19 cellular contexts compared by ENCODE assay signal in genomic region chr3:100395674-100396073, GRCh38. TPM values are rescaled to one million over a fixed set of nuclear protein-coding genes. Genes with fewer than 3 reads are reported as not detected.
A peak's percentile ranks its signal among the peaks of the same experiment; 100 is the strongest.
DNase-seq lines count a peak whose midpoint lies in the region; ATAC-seq and TF ChIP-seq lines count a peak whose summit lies in the region.
"Had no signal": no experiment of that assay in that cellular context is flagged by ENCODE, and none has a peak within 500 bp of the region (broad histone marks: within the 10 kb centered on the region; RNA-seq: fewer than 3 reads in every experiment).

No MANE protein-coding gene starts in this region.

- peaks cover 2 to 9% of the 10 kb centered on the region in 2 donors for H3K36me3 Mint-ChIP-seq in activated T-cell treated with anti-CD3 and anti-CD28 coated beads, Interleukin-2, amount 50 U/mL, for 72 hours (ENCODE audit: insufficient read depth in 2 of 2)
- peaks cover 6% of the 10 kb centered on the region for H3K36me3 Mint-ChIP-seq in activated T-cell treated with anti-CD3 and anti-CD28 coated beads, Interleukin-2, amount 50 U/mL, for 4 hours (ENCODE audit: insufficient read depth)
- H3K36me3 Mint-ChIP-seq in effector memory CD8-positive, alpha-beta T cell (ENCODE audit: insufficient read depth), result peaks cover 10% of the 10 kb centered on the region
- H3K36me3 Mint-ChIP-seq in stimulated activated effector memory CD8-positive, alpha-beta T cell treated with anti-CD3 and anti-CD28 coated beads, Interleukin-12 subunit alpha, Interleukin-12 subunit beta, amount 100 ng/mL, for 72 hours, result peaks cover 34% of the 10 kb centered on the region
- peaks cover 7% of the 10 kb centered on the region for H3K36me3 Mint-ChIP-seq in neural progenitor cell

- H3F3A ChIP-seq in neural progenitor cell (ENCODE audit: low read depth), result peaks cover under 1% of the 10 kb centered on the region

- peak overlapping the region in 1 of 2 donors; percentile 35 for H3K4me3 Mint-ChIP-seq in activated T-cell treated with anti-CD3 and anti-CD28 coated beads, Interleukin-2, amount 50 U/mL, for 72 hours
- no peak overlapping the region for H3K4me3 Mint-ChIP-seq in activated T-cell treated with anti-CD3 and anti-CD28 coated beads, Interleukin-2, amount 50 U/mL, for 4 hours
- H3K4me3 Mint-ChIP-seq in effector memory CD8-positive, alpha-beta T cell, result no peak overlapping the region
- H3K4me3 Mint-ChIP-seq in stimulated activated effector memory CD8-positive, alpha-beta T cell treated with anti-CD3 and anti-CD28 coated beads, Interleukin-12 subunit alpha, Interleukin-12 subunit beta, amount 100 ng/mL, for 72 hours, result no peak overlapping the region
- no peak overlapping the region for H3K4me3 Mint-ChIP-seq in neural progenitor cell
- H3K4me3 Mint-ChIP-seq: CD8-positive, alpha-beta T cell had no signal

- peaks cover 69% of the 10 kb centered on the region for H3K4me1 Mint-ChIP-seq in activated T-cell treated with anti-CD3 and anti-CD28 coated beads, Interleukin-2, amount 50 U/mL, for 72 hours (ENCODE audit: low read depth)
- H3K4me1 Mint-ChIP-seq in activated T-cell treated with anti-CD3 and anti-CD28 coated beads, Interleukin-2, amount 50 U/mL, for 4 hours (ENCODE audit: low read depth), result peaks cover 55% of the 10 kb centered on the region
- H3K4me1 Mint-ChIP-seq in effector memory CD8-positive, alpha-beta T cell (ENCODE audit: low read depth in 2 of 2), result peaks cover 20 to 47% of the 10 kb centered on the region in 2 donors
- peaks cover 39% of the 10 kb centered on the region for H3K4me1 Mint-ChIP-seq in stimulated activated effector memory CD8-positive, alpha-beta T cell treated with anti-CD3 and anti-CD28 coated beads, Interleukin-12 subunit alpha, Interleukin-12 subunit beta, amount 100 ng/mL, for 72 hours
- peaks cover 18% of the 10 kb centered on the region for H3K4me1 Mint-ChIP-seq in neural progenitor cell

- peak overlapping the region; percentile 45 for H3K27ac Mint-ChIP-seq in activated T-cell treated with anti-CD3 and anti-CD28 coated beads, Interleukin-2, amount 50 U/mL, for 72 hours
- H3K27ac Mint-ChIP-seq in effector memory CD8-positive, alpha-beta T cell, result peak overlapping the region; percentile 8 to 29
- H3K27ac Mint-ChIP-seq in stimulated activated effector memory CD8-positive, alpha-beta T cell treated with anti-CD3 and anti-CD28 coated beads, Interleukin-12 subunit alpha, Interleukin-12 subunit beta, amount 100 ng/mL, for 72 hours, result peak overlapping the region; percentile 35
- no peak overlapping the region for H3K27ac Mint-ChIP-seq in neural progenitor cell
- H3K27ac Mint-ChIP-seq: CD8-positive, alpha-beta T cell had no signal

- intact Hi-C loops in OCI-LY7 (cut with micrococcal nuclease; ENCODE audit: unreplicated experiment), result no loop called here

- TF ChIP-seq CTCF in OCI-LY7 (conservative IDR thresholded peaks at IDR 0.05; ENCODE audit: low read length), result no peak
- no peak for TF ChIP-seq CTCF in neural progenitor cell (IDR thresholded peaks at IDR 0.05)
- TF ChIP-seq CTCF in brain microvascular endothelial cell (IDR thresholded peaks at IDR 0.05; ENCODE audit: low read depth, low read length, missing control alignments), result no peak

- no peak overlapping the region for H2AFZ ChIP-seq in OCI-LY7 (ENCODE audit: low read length)
- H2AFZ ChIP-seq in neural progenitor cell (replicated peaks), result no peak overlapping the region
- H2AFZ ChIP-seq: PC-9 had no signal

- H3K27me3 ChIP-seq in neural progenitor cell (no peaks in the 10 kb centered on the region), brain microvascular endothelial cell (replicated peaks) (no peaks in the 10 kb centered on the region)
- H3K27me3 ChIP-seq: BLaER1 had no signal

- H3K79me2 ChIP-seq in OCI-LY7 (ENCODE audit: insufficient read depth, low read depth, low read length) (peaks cover 99% of the 10 kb centered on the region), neural progenitor cell (ENCODE audit: low read depth) (peaks cover 98% of the 10 kb centered on the region)

- H3K4me3 ChIP-seq in OCI-LY7 (ENCODE audit: low read depth, low read length, poor library complexity, severe bottlenecking) (no peak overlapping the region), neural progenitor cell (no peak overlapping the region), brain microvascular endothelial cell (ENCODE audit: low read depth, low read length) (no peak overlapping the region)
- H3K4me3 ChIP-seq: A549, BLaER1, PC-9 had no signal

- CTCF ChIA-PET in OCI-LY7 (lab: Charles Lee; ENCODE audit: unreplicated experiment), result no interaction called here

- H3K9me3 ChIP-seq in OCI-LY7 (ENCODE audit: low read length) (no peaks in the 10 kb centered on the region), neural progenitor cell (ENCODE audit: low read depth) (no peaks in the 10 kb centered on the region)
- H3K9me3 ChIP-seq: A549 had no signal

- H4K20me1 ChIP-seq in OCI-LY7 (ENCODE audit: insufficient read depth, low read length), result peaks cover 13% of the 10 kb centered on the region
- peaks cover 13% of the 10 kb centered on the region for H4K20me1 ChIP-seq in neural progenitor cell (ENCODE audit: low read depth)

- no peak for DNase-seq in activated T-cell treated with anti-CD3 and anti-CD28 coated beads, Interleukin-2, amount 50 U/mL, for 72 hours
- no peak for DNase-seq in activated T-cell treated with anti-CD3 and anti-CD28 coated beads, Interleukin-2, amount 50 U/mL, for 4 hours
- DNase-seq in OCI-LY7 (ENCODE audit: low spot score), result peak; percentile 10
- DNase-seq in effector memory CD8-positive, alpha-beta T cell, result no peak
- DNase-seq in stimulated activated effector memory CD8-positive, alpha-beta T cell treated with anti-CD3 and anti-CD28 coated beads, Interleukin-12 subunit alpha, Interleukin-12 subunit beta, amount 100 ng/mL, for 72 hours (ENCODE audit: low spot score in 2 of 2), result no peak
- no peak for DNase-seq in neural progenitor cell (ENCODE audit: low spot score)
- DNase-seq in brain microvascular endothelial cell, result no peak
- no peak for DNase-seq in SW 1271 (lab: John Stamatoyannopoulos, UW)
- DNase-seq: Calu3; CD8-positive, alpha-beta T cell; GF-D8; KBM-7; NCI-H1105 treated with DMSO at 0.1 percent for 48 hours; NCI-H1694; NCI-H748 treated with DMSO at 0.1 percent for 48 hours; PC-9 had no signal

- H3K9me3 Mint-ChIP-seq in activated T-cell treated with anti-CD3 and anti-CD28 coated beads, Interleukin-2, amount 50 U/mL, for 72 hours, result no peaks in the 10 kb centered on the region
- H3K9me3 Mint-ChIP-seq in activated T-cell treated with anti-CD3 and anti-CD28 coated beads, Interleukin-2, amount 50 U/mL, for 4 hours, result no peaks in the 10 kb centered on the region
- H3K9me3 Mint-ChIP-seq in effector memory CD8-positive, alpha-beta T cell, result no peaks in the 10 kb centered on the region
- no peaks in the 10 kb centered on the region for H3K9me3 Mint-ChIP-seq in stimulated activated effector memory CD8-positive, alpha-beta T cell treated with anti-CD3 and anti-CD28 coated beads, Interleukin-12 subunit alpha, Interleukin-12 subunit beta, amount 100 ng/mL, for 72 hours
- no peaks in the 10 kb centered on the region for H3K9me3 Mint-ChIP-seq in neural progenitor cell
- H3K9me3 Mint-ChIP-seq: CD8-positive, alpha-beta T cell had no signal

- no peak overlapping the region for H3K27ac ChIP-seq in OCI-LY7 (ENCODE audit: low read depth, low read length, poor library complexity, severe bottlenecking)
- H3K27ac ChIP-seq in neural progenitor cell, result no peak overlapping the region
- no peak overlapping the region for H3K27ac ChIP-seq in brain microvascular endothelial cell
- H3K27ac ChIP-seq: A549, BLaER1, PC-9, RWPE1 had no signal

- ATAC-seq in activated T-cell treated with anti-CD3 and anti-CD28 coated beads, Interleukin-2, amount 50 U/mL, for 72 hours (replicated peaks in 1 of 2), result no peak
- ATAC-seq in activated T-cell treated with anti-CD3 and anti-CD28 coated beads, Interleukin-2, amount 50 U/mL, for 4 hours, result no peak
- ATAC-seq in effector memory CD8-positive, alpha-beta T cell (replicated peaks), result no peak
- ATAC-seq in stimulated activated effector memory CD8-positive, alpha-beta T cell treated with anti-CD3 and anti-CD28 coated beads, Interleukin-12 subunit alpha, Interleukin-12 subunit beta, amount 100 ng/mL, for 72 hours, result no peak
- ATAC-seq: A549; CD8-positive, alpha-beta T cell had no signal

- 0 out of 2 replicates have a peak overlapping the region, but pooled peaks have one; percentile 25 for H3K4me2 ChIP-seq in OCI-LY7 (ENCODE audit: low read length)
- no peak overlapping the region for H3K4me2 ChIP-seq in neural progenitor cell
- H3K4me2 ChIP-seq: A549, BLaER1, PC-9 had no signal

- H3K27me3 Mint-ChIP-seq in activated T-cell treated with anti-CD3 and anti-CD28 coated beads, Interleukin-2, amount 50 U/mL, for 72 hours (ENCODE audit: low read depth), result no peaks in the 10 kb centered on the region
- H3K27me3 Mint-ChIP-seq in activated T-cell treated with anti-CD3 and anti-CD28 coated beads, Interleukin-2, amount 50 U/mL, for 4 hours (ENCODE audit: low read depth), result no peaks in the 10 kb centered on the region
- no peaks in the 10 kb centered on the region for H3K27me3 Mint-ChIP-seq in effector memory CD8-positive, alpha-beta T cell
- H3K27me3 Mint-ChIP-seq in neural progenitor cell (ENCODE audit: insufficient read depth, low read depth), result no peaks in the 10 kb centered on the region

- POLR2A ChIA-PET in OCI-LY7 (lab: Charles Lee), result interaction anchor here (1.4 kb wide), 1 partner anchor 11 kb away, joined by 3 read pairs; no protein-coding TSS in a partner anchor

- in situ Hi-C loops in brain microvascular endothelial cell (cut with HindIII; ENCODE audit: low pct_ligation_motif_present, low sequenced_read_pairs), result no loop called here

- no TSS peak for BruUV-seq in OCI-LY7 (replicated peaks; lab: Mats Ljungman, UMichigan)

- peaks cover 21% of the 10 kb centered on the region for H3K4me1 ChIP-seq in OCI-LY7 (ENCODE audit: insufficient read depth, low read length, poor library complexity, severe bottlenecking)
- peaks cover 11% of the 10 kb centered on the region for H3K4me1 ChIP-seq in neural progenitor cell

- H3K9ac ChIP-seq in neural progenitor cell, result no peak overlapping the region
- H3K9ac ChIP-seq: BLaER1 had no signal

- H3K36me3 ChIP-seq in OCI-LY7 (ENCODE audit: insufficient read depth, low read length) (peaks cover 74% of the 10 kb centered on the region), neural progenitor cell (no peaks in the 10 kb centered on the region), brain microvascular endothelial cell (replicated peaks) (no peaks in the 10 kb centered on the region)

- no peaks in the 10 kb centered on the region for H3K9me2 ChIP-seq in OCI-LY7 (ENCODE audit: insufficient read depth, low read length)

RNA-seq across cellular contexts. Expression of gene TOMM70, which starts 5.2 kb away (rescaled TPM):
- total RNA-seq in activated T-cell treated with anti-CD3 and anti-CD28 coated beads, Interleukin-2, amount 50 U/mL, for 72 hours, result 10 to 100 TPM; 42.9 to 48.1 TPM
- total RNA-seq in activated T-cell treated with anti-CD3 and anti-CD28 coated beads, Interleukin-2, amount 50 U/mL, for 4 hours, result 10 to 100 TPM; 75.0 to 79.5 (median 77.6) TPM
- 41.2 and 45.7 TPM in 2 replicates for total RNA-seq in OCI-LY7 (2014; rRNA removed; shearing (Covaris generic))
- total RNA-seq in OCI-LY7 (2022), result 54.5 and 54.8 TPM in 2 replicates
- 39.5 and 58.5 TPM in 2 replicates for total RNA-seq in neural progenitor cell (ENCODE audit: low replicate concordance)

RNA-seq across cellular contexts. Expression of gene LNP1, which starts 5.7 kb away (rescaled TPM):
- 1 to 10 TPM; 3.1 to 3.2 TPM for total RNA-seq in activated T-cell treated with anti-CD3 and anti-CD28 coated beads, Interleukin-2, amount 50 U/mL, for 72 hours
- 1 to 10 TPM in 2 of 3 donors, under 1 TPM in 1; 0.94 to 1.5 (median 1.1) TPM for total RNA-seq in activated T-cell treated with anti-CD3 and anti-CD28 coated beads, Interleukin-2, amount 50 U/mL, for 4 hours
- total RNA-seq in OCI-LY7 (2014; rRNA removed; shearing (Covaris generic)), result 8.8 and 8.9 TPM in 2 replicates
- total RNA-seq in OCI-LY7 (2022) (10.8 and 12.7 TPM in 2 replicates), neural progenitor cell (ENCODE audit: low replicate concordance) (17.9 and 26.5 TPM in 2 replicates)
